8 cellular contexts compared by ENCODE assay signal in genomic region chr12:63276537-63277365, GRCh38.
DNase-seq lines count a peak whose midpoint lies in the region; ATAC-seq and TF ChIP-seq lines count a peak whose summit lies in the region.
"Had no signal": no experiment of that assay in that cellular context is flagged by ENCODE, and none has a peak within 500 bp of the region (broad histone marks: within the 10 kb centered on the region; RNA-seq: fewer than 3 reads in every experiment).

No MANE protein-coding gene starts in this region.

- no peaks in the 10 kb centered on the region for H3K36me3 Mint-ChIP-seq in neural progenitor cell
- H3K36me3 Mint-ChIP-seq: activated naive CD8-positive, alpha-beta T cell had no signal

- no peaks in the 10 kb centered on the region for H3K79me2 ChIP-seq in neural progenitor cell (ENCODE audit: low read depth)

- H3K4me3 ChIP-seq in cardiac fibroblast (replicated peaks in 1 of 2; ENCODE audit: low read depth in 2 of 2, low read length in 2 of 2) (no peak overlapping the region), neural progenitor cell (peak overlapping the region; percentile 22)

- H2AFZ ChIP-seq in neural progenitor cell (replicated peaks), result peak overlapping the region; percentile 54

- H3K4me2 ChIP-seq in neural progenitor cell, result peak overlapping the region; percentile 48

- DNase-seq in EH (ENCODE audit: low read depth) (peak; percentile 40), NCI-H524 treated with DMSO at 0.1 percent for 48 hours (lab: John Stamatoyannopoulos, UW) (peak; percentile 3), cardiac fibroblast (ENCODE audit: low read depth in 2 of 2) (peak; percentile 12 to 57), neural progenitor cell (ENCODE audit: low spot score) (peak; percentile 78)
- no peak for DNase-seq in activated CD8-positive, alpha-beta memory T cell treated with anti-CD3 and anti-CD28 coated beads, Interleukin-2, amount 50 U/mL, for 48 hours

- H3K27ac Mint-ChIP-seq in neural progenitor cell, result no peak overlapping the region
- H3K27ac Mint-ChIP-seq: activated naive CD8-positive, alpha-beta T cell had no signal

- no peaks in the 10 kb centered on the region for H4K20me1 ChIP-seq in neural progenitor cell (ENCODE audit: low read depth)

- no peak overlapping the region for H3K9ac ChIP-seq in neural progenitor cell

- H3K9me3 ChIP-seq in neural progenitor cell (ENCODE audit: low read depth), result no peaks in the 10 kb centered on the region

- H3K27ac ChIP-seq in neural progenitor cell, result no peak overlapping the region

- TF ChIP-seq CTCF in cardiac fibroblast (IDR thresholded peaks at IDR 0.05; ENCODE audit: low read depth, low read length) (peak; percentile 84), neural progenitor cell (IDR thresholded peaks at IDR 0.05) (peak; percentile 92)

- peaks cover 3% of the 10 kb centered on the region for H3K27me3 Mint-ChIP-seq in neural progenitor cell (ENCODE audit: insufficient read depth, low read depth)

- H3K4me1 ChIP-seq in neural progenitor cell, result no peaks in the 10 kb centered on the region

- no peaks in the 10 kb centered on the region for H3K4me1 Mint-ChIP-seq in neural progenitor cell

- H3K4me3 Mint-ChIP-seq in neural progenitor cell, result no peak overlapping the region
- H3K4me3 Mint-ChIP-seq: activated naive CD8-positive, alpha-beta T cell had no signal

- peak; percentile 81 for ATAC-seq in GM19324 (IDR thresholded peaks at IDR 0.05; ENCODE audit: low FRiP score, unreplicated experiment)
- peak; percentile 86 for ATAC-seq in HG03432 (IDR thresholded peaks at IDR 0.05; ENCODE audit: unreplicated experiment)

- H3K27me3 ChIP-seq in neural progenitor cell, result no peaks in the 10 kb centered on the region

- H3K36me3 ChIP-seq in neural progenitor cell, result no peaks in the 10 kb centered on the region

- no peaks in the 10 kb centered on the region for H3F3A ChIP-seq in neural progenitor cell (ENCODE audit: low read depth)

- peaks cover 2% of the 10 kb centered on the region for H3K9me3 Mint-ChIP-seq in neural progenitor cell
